ENCODE assay signal across 8 cellular contexts in the genomic region with DNA sequence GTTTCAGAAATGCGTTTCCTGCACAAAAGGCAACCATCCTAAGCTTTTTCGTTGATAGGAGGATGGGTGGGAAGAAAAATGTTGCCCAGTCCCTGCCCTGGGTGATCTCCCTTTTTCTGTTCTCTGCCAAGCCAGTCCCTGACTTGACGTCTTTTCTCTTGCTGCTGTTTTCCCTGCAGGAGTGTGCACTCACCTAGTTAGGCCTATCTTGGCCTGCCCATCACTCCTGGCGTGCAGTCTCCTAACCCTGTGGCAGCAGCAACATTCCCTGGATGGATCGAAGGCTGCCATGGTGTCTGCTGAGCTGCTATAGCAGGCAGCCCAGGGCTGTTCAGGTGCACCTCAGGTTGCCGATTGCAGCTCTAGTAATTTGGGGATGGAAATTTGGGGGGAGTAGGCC. TPM values are rescaled to one million over a fixed set of nuclear protein-coding genes. Genes with fewer than 3 reads are reported as not detected.
DNase-seq lines count a peak whose midpoint lies in the region; ATAC-seq and TF ChIP-seq lines count a peak whose summit lies in the region.

No MANE protein-coding gene starts in this region.

- no peaks in the 10 kb centered on the region for H3K27me3 Mint-ChIP-seq in CD4-positive, alpha-beta T cell
- H3K27me3 Mint-ChIP-seq in neural progenitor cell (ENCODE audit: insufficient read depth, low read depth), result peaks cover 3% of the 10 kb centered on the region

- peaks cover 25% of the 10 kb centered on the region for H3K36me3 Mint-ChIP-seq in CD4-positive, alpha-beta T cell (ENCODE audit: low read depth)
- H3K36me3 Mint-ChIP-seq in neural progenitor cell, result peaks cover 13% of the 10 kb centered on the region

- peaks cover 53% of the 10 kb centered on the region for H4K20me1 ChIP-seq in neural progenitor cell (ENCODE audit: low read depth)

- peaks cover 55% of the 10 kb centered on the region for H3K79me2 ChIP-seq in neural progenitor cell (ENCODE audit: low read depth)

- intact Hi-C loops in CD4-positive, alpha-beta T cell (cut with DNase I, micrococcal nuclease), result loop anchor here (10.0 kb wide), 4 partner anchors 247 to 387 kb away; a partner anchor contains a TSS

- peak overlapping the region; percentile 96 for H3K4me3 Mint-ChIP-seq in CD4-positive, alpha-beta T cell
- H3K4me3 Mint-ChIP-seq in neural progenitor cell, result peak overlapping the region; percentile 89

- no peaks in the 10 kb centered on the region for H3K9me3 ChIP-seq in CD4-positive, alpha-beta T cell (ENCODE audit: control insufficient read depth, low read length)
- H3K9me3 ChIP-seq in effector memory CD4-positive, alpha-beta T cell (ENCODE audit: control insufficient read depth, low read length), result no peaks in the 10 kb centered on the region
- H3K9me3 ChIP-seq in neural progenitor cell (ENCODE audit: low read depth), result no peaks in the 10 kb centered on the region

- peaks cover 14% of the 10 kb centered on the region for H3F3A ChIP-seq in neural progenitor cell (ENCODE audit: low read depth)

- peaks cover 15% of the 10 kb centered on the region for H3K4me1 ChIP-seq in effector memory CD4-positive, alpha-beta T cell (ENCODE audit: control insufficient read depth, insufficient read depth, low read length, poor library complexity, severe bottlenecking)
- H3K4me1 ChIP-seq in neural progenitor cell, result peaks cover 20% of the 10 kb centered on the region

- peak overlapping the region; percentile 100 for H3K4me2 ChIP-seq in neural progenitor cell

- TF ChIP-seq CTCF in CD4-positive, alpha-beta T cell (IDR thresholded peaks at IDR 0.05), result no peak
- TF ChIP-seq CTCF in neural progenitor cell (IDR thresholded peaks at IDR 0.05), result no peak

- CTCF ChIA-PET in CD4-positive, alpha-beta T cell (lab: Charles Lee), result interaction anchor here (0.9 kb wide), 1 partner anchor 62 kb away, joined by 4 read pairs; no protein-coding TSS in a partner anchor

- peak overlapping the region; percentile 86 for H3K27ac Mint-ChIP-seq in CD4-positive, alpha-beta T cell
- H3K27ac Mint-ChIP-seq in neural progenitor cell, result peak overlapping the region; percentile 47

- POLR2A ChIA-PET in CD4-positive, alpha-beta T cell (lab: Charles Lee), result interaction anchor here (0.8 to 1.6 kb wide), 4 partner anchors 14 to 248 kb away, joined by 3 to 5 read pairs (median 4); no protein-coding TSS in a partner anchor

- ATAC-seq in CD4-positive, alpha-beta T cell (ENCODE audit: poor library complexity), result no peak
- ATAC-seq in HG03139 (IDR thresholded peaks at IDR 0.05; ENCODE audit: unreplicated experiment) (no peak), GM19395 (IDR thresholded peaks at IDR 0.05; ENCODE audit: unreplicated experiment) (no peak)

- H3K4me3 ChIP-seq in effector memory CD4-positive, alpha-beta T cell (ENCODE audit: insufficient read depth, low read depth, low read length, poor library complexity, severe bottlenecking), result peak overlapping the region; percentile 84
- H3K4me3 ChIP-seq in neural progenitor cell, result peak overlapping the region; percentile 100

- no peak overlapping the region for H2AFZ ChIP-seq in neural progenitor cell (replicated peaks)

- peak overlapping the region; percentile 90 for H3K9ac ChIP-seq in neural progenitor cell

- H3K9me3 Mint-ChIP-seq in CD4-positive, alpha-beta T cell, result no peaks in the 10 kb centered on the region
- H3K9me3 Mint-ChIP-seq in neural progenitor cell, result no peaks in the 10 kb centered on the region

- no peak for DNase-seq in CD4-positive, alpha-beta T cell
- DNase-seq in NCI-H510A (lab: John Stamatoyannopoulos, UW) (peak; percentile 25), neural progenitor cell (ENCODE audit: low spot score) (peak; percentile 8), NK-92 (lab: John Stamatoyannopoulos, UW; ENCODE audit: unreplicated experiment) (no peak), HK-2 (ENCODE audit: unreplicated experiment) (no peak)
- no peak for DNase-seq in effector memory CD4-positive, alpha-beta T cell

- no peak overlapping the region for H3K27ac ChIP-seq in CD4-positive, alpha-beta T cell (ENCODE audit: low read depth, low read length)
- H3K27ac ChIP-seq in effector memory CD4-positive, alpha-beta T cell (ENCODE audit: insufficient read depth, low read length, poor library complexity, severe bottlenecking), result peak overlapping the region; percentile 76
- H3K27ac ChIP-seq in neural progenitor cell, result no peak overlapping the region

- no peaks in the 10 kb centered on the region for H3K27me3 ChIP-seq in CD4-positive, alpha-beta T cell (ENCODE audit: control insufficient read depth, insufficient read depth, low read length)
- H3K27me3 ChIP-seq in effector memory CD4-positive, alpha-beta T cell (replicated peaks; ENCODE audit: control insufficient read depth, insufficient read depth, low read length, poor library complexity, severe bottlenecking), result no peaks in the 10 kb centered on the region
- H3K27me3 ChIP-seq in neural progenitor cell, result no peaks in the 10 kb centered on the region

- H3K36me3 ChIP-seq in effector memory CD4-positive, alpha-beta T cell (ENCODE audit: control insufficient read depth, insufficient read depth, low read length), result peaks cover 12% of the 10 kb centered on the region
- no peaks in the 10 kb centered on the region for H3K36me3 ChIP-seq in neural progenitor cell

- H3K4me1 Mint-ChIP-seq in CD4-positive, alpha-beta T cell (ENCODE audit: low read depth), result peaks cover 44% of the 10 kb centered on the region
- peaks cover 28% of the 10 kb centered on the region for H3K4me1 Mint-ChIP-seq in neural progenitor cell

RNA-seq across cellular contexts. Expression of a gene that starts 1.2 kb away (rescaled TPM):
- 10 to 100 TPM; 10.7 TPM for total RNA-seq in CD4-positive, alpha-beta T cell
- total RNA-seq in neural progenitor cell (ENCODE audit: low replicate concordance), result 58.4 and 58.9 TPM in 2 replicates

RNA-seq across cellular contexts. Expression of a gene that starts 14.2 kb away (rescaled TPM):
- total RNA-seq in CD4-positive, alpha-beta T cell, result 1 to 10 TPM; 8.9 to 9.2 TPM
- 0.88 and 4.2 TPM in 2 replicates for total RNA-seq in neural progenitor cell (ENCODE audit: low replicate concordance)

RNA-seq across cellular contexts. Expression of a gene that starts 24.5 kb away (rescaled TPM):
- total RNA-seq in CD4-positive, alpha-beta T cell, result 10 to 100 TPM; 20.7 to 22.1 TPM
- total RNA-seq in neural progenitor cell (ENCODE audit: low replicate concordance), result 94.7 and 100 TPM in 2 replicates

Comparison
In these comparisons a context has a peak if more than half of its experiments do, and no peak if none do; other contexts are left out.
1. DNase-seq: peak in NCI-H510A (single experiment) and neural progenitor cell (single experiment); none in CD4-positive, alpha-beta T cell (0 of 10), effector memory CD4-positive, alpha-beta T cell (0 of 3), NK-92 (single experiment) and HK-2 (single experiment).